10 cellular contexts compared by ENCODE assay signal in genomic region chr13:57633950-57634828, GRCh38.
DNase-seq lines count a peak whose midpoint lies in the region; ATAC-seq and TF ChIP-seq lines count a peak whose summit lies in the region.
"Had no signal": no experiment of that assay in that cellular context is flagged by ENCODE, and none has a peak within 500 bp of the region (broad histone marks: within the 10 kb centered on the region; RNA-seq: fewer than 3 reads in every experiment).

No MANE protein-coding gene starts in this region.

- peak; percentile 13 for DNase-seq in GM13976 (ENCODE audit: low spot score)
- no peak for DNase-seq in astrocyte of the cerebellum (ENCODE audit: low read depth)
- DNase-seq in iPS-NIHi11 (ENCODE audit: low spot score), result peak; percentile 12
- DNase-seq in retinal pigment epithelial cell (ENCODE audit: low read depth), result no peak
- no peak for DNase-seq in midbrain (lab: John Stamatoyannopoulos, UW)
- DNase-seq: effector memory CD4-positive, alpha-beta T cell; HFFc6 had no signal

- in situ Hi-C loops in GM13976 (cut with MboI; ENCODE audit: low sequenced_read_pairs, unreplicated experiment), result loop anchor here (25.0 kb wide), 1 partner anchor 1678 kb away; no protein-coding TSS in a partner anchor
- in situ Hi-C loops in astrocyte of the cerebellum (cut with HindIII; ENCODE audit: low sequenced_read_pairs), result no loop called here

- H3K4me3 ChIP-seq in astrocyte of the cerebellum (ENCODE audit: low read depth, low read length), result peak overlapping the region; percentile 34
- peak overlapping the region; percentile 80 for H3K4me3 ChIP-seq in retinal pigment epithelial cell (ENCODE audit: low read length)

- TF ChIP-seq CTCF in GM13976 (IDR thresholded peaks at IDR 0.05; ENCODE audit: borderline replicate concordance, control extremely low read depth, extremely low read depth, insufficient read depth, missing control alignments), result no peak
- TF ChIP-seq CTCF in astrocyte of the cerebellum (IDR thresholded peaks at IDR 0.05; ENCODE audit: low read depth, low read length, missing control alignments), result peak; percentile 40
- TF ChIP-seq CTCF in retinal pigment epithelial cell (conservative IDR thresholded peaks at IDR 0.05; ENCODE audit: low read depth, low read length), result peak; percentile 41

- ATAC-seq in HG03432 (IDR thresholded peaks at IDR 0.05; ENCODE audit: unreplicated experiment), result no peak
- ATAC-seq in GM21825 (IDR thresholded peaks at IDR 0.05; ENCODE audit: unreplicated experiment), result no peak
- ATAC-seq in HG02885 (IDR thresholded peaks at IDR 0.05; ENCODE audit: poor library complexity, unreplicated experiment), result no peak

Comparison
In these comparisons a context has a peak if more than half of its experiments do, and no peak if none do; other contexts are left out.
1. DNase-seq: peak in GM13976 (single experiment) and iPS-NIHi11 (single experiment); none in astrocyte of the cerebellum (single experiment), retinal pigment epithelial cell (single experiment) and midbrain (single experiment).